In genomic region chr2:118112771-118113334, GRCh38 we compare ENCODE assay signal across 1 cellular context.
TF ChIP-seq lines count a peak whose summit lies in the region.

No MANE protein-coding gene starts in this region.

TF ChIP-seq in HCT116, 20 proteins besides CTCF, POLR2A, EP300 and RAD21 (continued from another document):
- no peak for TF ChIP-seq ZBTB33 (IDR thresholded peaks at IDR 0.05; ENCODE audit: extremely low read depth, insufficient replicate concordance, low read length)
- peak; percentile 82 for TF ChIP-seq FOSL1 (IDR thresholded peaks at IDR 0.05; ENCODE audit: low read depth)
- peak; percentile 66; the same call in 1 of the 2 replicates for TF ChIP-seq SIN3A (IDR thresholded peaks at IDR 0.05; ENCODE audit: low read depth)
- TF ChIP-seq ELF1 (IDR thresholded peaks at IDR 0.05; ENCODE audit: borderline replicate concordance, low read depth): no peak; the same call in 1 of the 2 replicates
- peak; percentile 59 for TF ChIP-seq MAX (IDR thresholded peaks at IDR 0.05)
- TF ChIP-seq CBX3 (IDR thresholded peaks at IDR 0.05; ENCODE audit: low read depth): 0 out of 2 replicates have a peak, but pooled peaks have one; percentile 73
- TF ChIP-seq ZNF274 (IDR thresholded peaks at IDR 0.05; ENCODE audit: low read depth, low read length): no peak
- no peak for TF ChIP-seq EZH2phosphoT487 (IDR thresholded peaks at IDR 0.05; ENCODE audit: borderline replicate concordance)
- no peak for TF ChIP-seq TCF7L2 (IDR thresholded peaks at IDR 0.05; ENCODE audit: borderline replicate concordance, extremely low read depth, insufficient read depth, insufficient read length)
- peak; percentile 62 for TF ChIP-seq POLR2AphosphoS5 (IDR thresholded peaks at IDR 0.05; ENCODE audit: low read depth, low read length)
- TF ChIP-seq EZH2 (IDR thresholded peaks at IDR 0.05): no peak
